ENCODE assay signal across 1 cellular context in genomic region chr19:18427752-18428131, GRCh38.
TF ChIP-seq lines count a peak whose summit lies in the region.

No MANE protein-coding gene starts in this region.

TF ChIP-seq in SK-N-SH treated with all-trans-retinoic acid at 6 μM for 48 hours, 23 proteins besides CTCF, POLR2A, EP300 and RAD21 (continued from another document):
- TF ChIP-seq POU6F1 (CRISPR knock-in tag; IDR thresholded peaks at IDR 0.05; ENCODE audit: borderline replicate concordance, low read depth) (no peak), ZFP3 (CRISPR knock-in tag; IDR thresholded peaks at IDR 0.05) (no peak), CSRNP3 (CRISPR knock-in tag; IDR thresholded peaks at IDR 0.05) (no peak), ZNF70 (CRISPR knock-in tag; IDR thresholded peaks at IDR 0.05) (no peak), CREB5 (CRISPR knock-in tag; IDR thresholded peaks at IDR 0.05; ENCODE audit: low read depth) (no peak), ZC3H10 (CRISPR knock-in tag; IDR thresholded peaks at IDR 0.05) (no peak), BACH2 (CRISPR knock-in tag; IDR thresholded peaks at IDR 0.05; ENCODE audit: borderline replicate concordance) (no peak)
